In the genomic region with DNA sequence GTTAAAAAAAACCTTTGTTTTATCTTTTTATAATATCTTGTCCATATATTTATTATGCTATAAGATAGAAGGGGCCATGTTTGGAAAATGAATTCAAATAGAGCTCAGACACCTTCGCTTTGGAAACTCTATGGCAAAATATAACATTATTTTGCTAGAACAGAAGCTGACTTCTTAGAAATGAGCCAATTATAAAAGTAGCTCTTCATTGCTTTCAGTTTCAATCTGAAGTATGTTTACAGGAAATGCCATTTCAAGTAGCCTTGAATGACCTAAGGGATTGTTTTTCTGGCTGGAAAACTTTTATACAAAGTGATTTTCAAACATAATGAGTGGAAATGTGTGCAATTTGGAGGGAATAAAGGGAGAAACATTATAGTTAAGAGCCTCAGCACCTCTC, we compare ENCODE assay signal across 8 cellular contexts. TPM values are rescaled to one million over a fixed set of nuclear protein-coding genes. Genes with fewer than 3 reads are reported as not detected.
DNase-seq lines count a peak whose midpoint lies in the region; ATAC-seq and TF ChIP-seq lines count a peak whose summit lies in the region.

No MANE protein-coding gene starts in this region.

- peaks cover 59% of the 10 kb centered on the region for H3K4me1 Mint-ChIP-seq in activated CD4-positive, alpha-beta T cell treated with anti-CD3 and anti-CD28 coated beads, Interleukin-2, amount 10 ng/mL, durations not matched to agents 7 days and 5 days
- peaks cover 58% of the 10 kb centered on the region for H3K4me1 Mint-ChIP-seq in activated CD8-positive, alpha-beta T cell treated with anti-CD3 and anti-CD28 coated beads for 36 hours (ENCODE audit: low read depth)

- no peaks in the 10 kb centered on the region for H3K27me3 Mint-ChIP-seq in activated CD4-positive, alpha-beta T cell treated with anti-CD3 and anti-CD28 coated beads, Interleukin-2, amount 10 ng/mL, durations not matched to agents 7 days and 5 days
- no peaks in the 10 kb centered on the region for H3K27me3 Mint-ChIP-seq in activated CD8-positive, alpha-beta T cell treated with anti-CD3 and anti-CD28 coated beads for 36 hours

- H3K27ac Mint-ChIP-seq in activated CD4-positive, alpha-beta T cell treated with anti-CD3 and anti-CD28 coated beads, Interleukin-2, amount 10 ng/mL, durations not matched to agents 7 days and 5 days, result peak overlapping the region; percentile 98
- peak overlapping the region; percentile 94 for H3K27ac Mint-ChIP-seq in activated CD8-positive, alpha-beta T cell treated with anti-CD3 and anti-CD28 coated beads for 36 hours

- intact Hi-C loops in activated CD8-positive, alpha-beta T cell treated with anti-CD3 and anti-CD28 coated beads for 36 hours (cut with micrococcal nuclease), result loop anchor here (5.0 kb wide), 1 partner anchor 38 kb away; a partner anchor contains a TSS

- ATAC-seq in HG02973 (IDR thresholded peaks at IDR 0.05; ENCODE audit: unreplicated experiment), result peak; percentile 83
- peak; percentile 63 for ATAC-seq in activated CD8-positive, alpha-beta T cell treated with anti-CD3 and anti-CD28 coated beads for 36 hours
- ATAC-seq in left lobe of liver, result peak; percentile 59

- no peak for DNase-seq in activated CD4-positive, alpha-beta T cell treated with anti-CD3 and anti-CD28 coated beads, Interleukin-2, amount 10 ng/mL, durations not matched to agents 7 days and 5 days
- no peak for DNase-seq in activated CD4-positive, alpha-beta T cell treated with anti-CD3 and anti-CD28 coated beads for 1 hour
- DNase-seq in activated CD8-positive, alpha-beta T cell treated with anti-CD3 and anti-CD28 coated beads for 36 hours, result no peak
- DNase-seq in left lobe of liver (ENCODE audit: low spot score) (no peak), SHP77 (lab: John Stamatoyannopoulos, UW) (no peak), NCI-H2196 treated with DMSO at 0.1 percent for 48 hours (lab: John Stamatoyannopoulos, UW; ENCODE audit: unreplicated experiment) (no peak)
- no peak for DNase-seq in stimulated activated naive CD4-positive, alpha-beta T cell treated with Interleukin-2 at 50 U/mL for 16 hours (lab: John Stamatoyannopoulos, UW)

- POLR2A ChIA-PET in activated CD4-positive, alpha-beta T cell treated with anti-CD3 and anti-CD28 coated beads, Interleukin-2, amount 10 ng/mL, durations not matched to agents 7 days and 5 days (lab: Charles Lee), result interaction anchor here (0.5 to 1.3 kb wide), 7 partner anchors 8 to 379 kb away, joined by 3 to 6 read pairs (median 3); a partner anchor contains a TSS
- POLR2A ChIA-PET in activated CD8-positive, alpha-beta T cell treated with anti-CD3 and anti-CD28 coated beads for 36 hours (lab: Charles Lee), result interaction anchor here (0.9 to 3.8 kb wide), 12 partner anchors 8 to 322 kb away, joined by 3 to 31 read pairs (median 5); a partner anchor contains a TSS

- CTCF ChIA-PET in activated CD4-positive, alpha-beta T cell treated with anti-CD3 and anti-CD28 coated beads, Interleukin-2, amount 10 ng/mL, durations not matched to agents 7 days and 5 days (lab: Charles Lee), result interaction anchor here (0.6 to 2.4 kb wide), 12 partner anchors 8 to 260 kb away, joined by 3 to 10 read pairs (median 5); a partner anchor contains a TSS
- CTCF ChIA-PET in activated CD8-positive, alpha-beta T cell treated with anti-CD3 and anti-CD28 coated beads for 36 hours (lab: Charles Lee), result interaction anchor here (0.9 to 2.6 kb wide), 10 partner anchors 9 to 183 kb away, joined by 3 to 14 read pairs (median 6); no protein-coding TSS in a partner anchor

- TF ChIP-seq CTCF in activated CD8-positive, alpha-beta T cell treated with anti-CD3 and anti-CD28 coated beads for 36 hours (IDR thresholded peaks at IDR 0.05), result no peak

- H3K36me3 Mint-ChIP-seq in activated CD4-positive, alpha-beta T cell treated with anti-CD3 and anti-CD28 coated beads, Interleukin-2, amount 10 ng/mL, durations not matched to agents 7 days and 5 days (ENCODE audit: low read depth), result peaks cover 68% of the 10 kb centered on the region
- peaks cover 26% of the 10 kb centered on the region for H3K36me3 Mint-ChIP-seq in activated CD8-positive, alpha-beta T cell treated with anti-CD3 and anti-CD28 coated beads for 36 hours (ENCODE audit: low read depth)

- peak overlapping the region; percentile 31 for H3K4me3 Mint-ChIP-seq in activated CD4-positive, alpha-beta T cell treated with anti-CD3 and anti-CD28 coated beads, Interleukin-2, amount 10 ng/mL, durations not matched to agents 7 days and 5 days
- peak overlapping the region; percentile 18 for H3K4me3 Mint-ChIP-seq in activated CD8-positive, alpha-beta T cell treated with anti-CD3 and anti-CD28 coated beads for 36 hours

- H3K9me3 Mint-ChIP-seq in activated CD4-positive, alpha-beta T cell treated with anti-CD3 and anti-CD28 coated beads, Interleukin-2, amount 10 ng/mL, durations not matched to agents 7 days and 5 days, result peaks cover 46% of the 10 kb centered on the region
- peaks cover 26% of the 10 kb centered on the region for H3K9me3 Mint-ChIP-seq in activated CD8-positive, alpha-beta T cell treated with anti-CD3 and anti-CD28 coated beads for 36 hours

RNA-seq across cellular contexts. Expression of a gene that starts 37.8 kb away (rescaled TPM):
- total RNA-seq in activated CD4-positive, alpha-beta T cell treated with anti-CD3 and anti-CD28 coated beads, Interleukin-2, amount 10 ng/mL, durations not matched to agents 7 days and 5 days, result 100 to 1,000 TPM; 370 to 405 TPM
- 100 to 1,000 TPM; 163 to 174 TPM for total RNA-seq in activated CD8-positive, alpha-beta T cell treated with anti-CD3 and anti-CD28 coated beads for 36 hours
- total RNA-seq in left lobe of liver, result 0.68 TPM

RNA-seq across cellular contexts. Expression of a gene that starts 53.4 kb away (rescaled TPM):
- total RNA-seq in activated CD4-positive, alpha-beta T cell treated with anti-CD3 and anti-CD28 coated beads, Interleukin-2, amount 10 ng/mL, durations not matched to agents 7 days and 5 days, result under 1 TPM; 0.27 to 0.31 TPM
- under 1 TPM; 0.49 to 0.61 TPM for total RNA-seq in activated CD8-positive, alpha-beta T cell treated with anti-CD3 and anti-CD28 coated beads for 36 hours
- not detected for total RNA-seq in left lobe of liver

Comparison
In these comparisons a context has a peak if more than half of its experiments do, and no peak if none do; other contexts are left out.
1. RNA of a gene that starts 37.8 kb away (total RNA-seq): 370 to 405 TPM in activated CD4-positive, alpha-beta T cell treated with anti-CD3 and anti-CD28 coated beads, Interleukin-2, amount 10 ng/mL, durations not matched to agents 7 days and 5 days and 163 to 174 TPM in activated CD8-positive, alpha-beta T cell treated with anti-CD3 and anti-CD28 coated beads for 36 hours; 0.68 TPM in left lobe of liver (single experiment); every median in the first group is over 10 times any median in the second.
2. Peak in every context shown above with its lines, with median percentiles within 50 percentile points of each other: ATAC-seq.